15 cellular contexts compared by ENCODE assay signal in genomic region chr7:47049234-47049774, GRCh38.
DNase-seq lines count a peak whose midpoint lies in the region; ATAC-seq and TF ChIP-seq lines count a peak whose summit lies in the region.
"Had no signal": no experiment of that assay in that cellular context is flagged by ENCODE, and none has a peak within 500 bp of the region (broad histone marks: within the 10 kb centered on the region; RNA-seq: fewer than 3 reads in every experiment).

No MANE protein-coding gene starts in this region.

- H3K23ac ChIP-seq in H9 (ENCODE audit: insufficient read length, low read depth, low read length), result no peak overlapping the region

- H3K4me1 ChIP-seq in H9 (ENCODE audit: insufficient read depth, low read length) (no peaks in the 10 kb centered on the region; the same call in 1 of the 2 replicates), skeletal muscle tissue (ENCODE audit: control insufficient read depth in 3 of 3, insufficient read depth in 3 of 3, low read length in 3 of 3) (peaks cover 28 to 30% (median 30%) of the 10 kb centered on the region in 3 donors), suprapubic skin (peaks cover 37% of the 10 kb centered on the region)
- H3K4me1 ChIP-seq: HAP-1 had no signal

- no peaks in the 10 kb centered on the region for H3K27me3 ChIP-seq in H9 (ENCODE audit: insufficient read depth, low read length)
- H3K27me3 ChIP-seq in skeletal muscle tissue (ENCODE audit: control insufficient read depth in 3 of 3, insufficient read depth in 3 of 3, low read length in 3 of 3), result peaks cover 4 to 9% (median 4%) of the 10 kb centered on the region in 3 donors
- peaks cover 17% of the 10 kb centered on the region for H3K27me3 ChIP-seq in suprapubic skin
- H3K27me3 ChIP-seq: BE2C had no signal

- H3K27ac Mint-ChIP-seq in H9 (no peak overlapping the region), nephron (peak overlapping the region in 2 of 3 experiments; percentile 94 to 95)

- H3K79me2 ChIP-seq in H9 (ENCODE audit: insufficient read depth, low read length), result no peaks in the 10 kb centered on the region

- H3K27me3 Mint-ChIP-seq in H9 (ENCODE audit: low read depth), result peaks cover 5% of the 10 kb centered on the region; the same call in 1 of the 2 replicates
- no peaks in the 10 kb centered on the region for H3K27me3 Mint-ChIP-seq in nephron (ENCODE audit: low read depth)

- H3K14ac ChIP-seq in H9 (ENCODE audit: insufficient read depth, low read length), result no peak overlapping the region

- TF ChIP-seq CTCF in H9 (conservative IDR thresholded peaks at IDR 0.05) (no peak), nephron (IDR thresholded peaks at IDR 0.05; ENCODE audit: unreplicated experiment in 3 of 3) (no peak), suprapubic skin (IDR thresholded peaks at IDR 0.05) (no peak)

- no peaks in the 10 kb centered on the region for H3K79me1 ChIP-seq in H9 (ENCODE audit: insufficient read depth, low read depth, low read length, poor library complexity, severe bottlenecking)

- peak overlapping the region in 2 of 3 donors; percentile 3 to 4 for H3K4me3 ChIP-seq in skeletal muscle tissue (ENCODE audit: low read length in 3 of 3)
- H3K4me3 ChIP-seq in suprapubic skin, result no peak overlapping the region
- H3K4me3 ChIP-seq: HAP-1 had no signal

- H3K4ac ChIP-seq in H9 (ENCODE audit: low read depth, low read length), result no peak overlapping the region

- no peak overlapping the region for H3K18ac ChIP-seq in H9 (ENCODE audit: insufficient read length, low read depth, low read length)

- WGBS in H9 (ENCODE audit: extremely low coverage, insufficient read length, low lambda C conversion rate), result no CpG with 5 or more reads among the region's 13 CpGs
- WGBS in suprapubic skin, result 92% methylated on average over 13 of the region's 13 CpGs

- no peak overlapping the region for H2BK12ac ChIP-seq in H9 (ENCODE audit: insufficient read length, low read depth, low read length)

- no peak overlapping the region for H4K91ac ChIP-seq in H9 (ENCODE audit: insufficient read length, low read depth, low read length)

- no peak overlapping the region for H2BK20ac ChIP-seq in H9 (ENCODE audit: low read depth, low read length, poor library complexity, severe bottlenecking)

- no peak overlapping the region for H3K27ac ChIP-seq in H9 (ENCODE audit: insufficient read length, low read depth, low read length)
- H3K27ac ChIP-seq in skeletal muscle tissue (ENCODE audit: low read depth, low read length), result no peak overlapping the region
- no peak overlapping the region for H3K27ac ChIP-seq in suprapubic skin
- H3K27ac ChIP-seq: C4-2B had no signal

- H3K9me3 Mint-ChIP-seq in H9 (peaks cover 3 to 6% of the 10 kb centered on the region in 2 experiments; a peak in 4 of 5 replicates), nephron (peaks cover 7% of the 10 kb centered on the region)

- H3K4me3 Mint-ChIP-seq in H9 (no peak overlapping the region), nephron (no peak overlapping the region)
- H3K4me3 Mint-ChIP-seq: CD4-positive, alpha-beta memory T cell had no signal

- peak overlapping the region; percentile 36 for H3K56ac ChIP-seq in H9 (ENCODE audit: insufficient read length, low read depth, low read length)

- H2BK120ac ChIP-seq in H9 (ENCODE audit: low read depth, low read length, poor library complexity, severe bottlenecking), result no peak overlapping the region

- no peak for TF ChIP-seq POLR2A in suprapubic skin (IDR thresholded peaks at IDR 0.05)

- no peak overlapping the region for H2BK15ac ChIP-seq in H9 (ENCODE audit: low read depth, low read length)

- H2AFZ ChIP-seq in H9 (ENCODE audit: low read length), result no peak overlapping the region

- H3K4me2 ChIP-seq in H9 (ENCODE audit: insufficient read depth, insufficient read length, low read length), result no peak overlapping the region

- no peak for ATAC-seq in GM21576 (IDR thresholded peaks at IDR 0.05; ENCODE audit: unreplicated experiment)

- no peak overlapping the region for H4K8ac ChIP-seq in H9 (replicated peaks; ENCODE audit: insufficient read length, low read depth, low read length)

- H3K9me3 ChIP-seq in H9 (ENCODE audit: control insufficient read depth, low read depth, low read length), result no peaks in the 10 kb centered on the region
- H3K9me3 ChIP-seq in skeletal muscle tissue (ENCODE audit: control insufficient read depth in 3 of 3, low read length in 3 of 3), result no peaks in the 10 kb centered on the region
- H3K9me3 ChIP-seq in suprapubic skin, result no peaks in the 10 kb centered on the region
- H3K9me3 ChIP-seq: BE2C, HAP-1 had no signal

- no peak overlapping the region for H2BK5ac ChIP-seq in H9 (ENCODE audit: insufficient read length, low read length)

- H3K9ac ChIP-seq in H9 (ENCODE audit: extremely low read depth, insufficient read length, low read length) (no peak overlapping the region), skeletal muscle tissue (ENCODE audit: low read depth in 1 of 3, low read length in 3 of 3) (no peak overlapping the region)

- no peak overlapping the region for H2AK5ac ChIP-seq in H9 (ENCODE audit: insufficient read length, low read length)

- no peaks in the 10 kb centered on the region for H3K36me3 ChIP-seq in skeletal muscle tissue (ENCODE audit: control insufficient read depth in 3 of 3, insufficient read depth in 3 of 3, low read length in 3 of 3)
- H3K36me3 ChIP-seq in suprapubic skin, result no peaks in the 10 kb centered on the region
- H3K36me3 ChIP-seq: BE2C, HAP-1 had no signal

- no peaks in the 10 kb centered on the region for H4K20me1 ChIP-seq in H9 (ENCODE audit: control insufficient read depth, insufficient read depth, insufficient read length)

- TF ChIP-seq EP300 in suprapubic skin (IDR thresholded peaks at IDR 0.05), result no peak

- H3K36me3 Mint-ChIP-seq in H9 (ENCODE audit: insufficient read depth in 1 of 3, low read depth in 3 of 3), result peaks cover 2 to 5% (median 3%) of the 10 kb centered on the region in 3 experiments; a peak in 4 of 7 replicates
- H3K36me3 Mint-ChIP-seq in nephron (ENCODE audit: low read depth), result peaks cover 6% of the 10 kb centered on the region
- H3K36me3 Mint-ChIP-seq: CD4-positive, alpha-beta memory T cell had no signal

- no peak overlapping the region for H4K5ac ChIP-seq in H9 (ENCODE audit: insufficient read length, low read depth, low read length)

- H3K23me2 ChIP-seq in H9 (ENCODE audit: insufficient read length, low read depth, low read length, poor library complexity, severe bottlenecking), result no peaks in the 10 kb centered on the region

- H3K4me1 Mint-ChIP-seq in H9 (peaks cover 8 to 10% of the 10 kb centered on the region in 2 experiments), nephron (peaks cover 50% of the 10 kb centered on the region)

- DNase-seq in H9 (no peak), glomerular visceral epithelial cell (ENCODE audit: extremely low spot score) (peak; percentile 8), suprapubic skin (ENCODE audit: low spot score in 2 of 2) (no peak), DMS53 treated with DMSO at 0.1 percent for 48 hours (lab: John Stamatoyannopoulos, UW; ENCODE audit: unreplicated experiment) (no peak)
- DNase-seq in activated naive CD4-positive, alpha-beta T cell treated with anti-CD3 and anti-CD28 coated beads, Interleukin-2, amount 50 U/mL, for 16 hours, result no peak
- DNase-seq: BE2C; CD4-positive, alpha-beta memory T cell; DMS79 treated with DMSO at 0.1 percent for 48 hours; EL; GOT3 had no signal

- H3T11ph ChIP-seq in H9 (ENCODE audit: low read length), result no peak overlapping the region

Comparison
In these comparisons a context has a peak if more than half of its experiments do, and no peak if none do; other contexts are left out.
1. H3K27ac Mint-ChIP-seq: peak in nephron (2 of 3); none in H9 (0 of 3).